In genomic region chr6:157206359-157206815, GRCh38 we compare ENCODE assay signal across 14 cellular contexts.
DNase-seq lines count a peak whose midpoint lies in the region; ATAC-seq and TF ChIP-seq lines count a peak whose summit lies in the region.
"Had no signal": no experiment of that assay in that cellular context is flagged by ENCODE, and none has a peak within 500 bp of the region (broad histone marks: within the 10 kb centered on the region; RNA-seq: fewer than 3 reads in every experiment).

No MANE protein-coding gene starts in this region.

- ATAC-seq in Right ventricle myocardium inferior: no peak
- no peak for ATAC-seq in PC-3

- H3K4me1 Mint-ChIP-seq in endothelial cell (ENCODE audit: unreplicated experiment): no peaks in the 10 kb centered on the region

- H4K20me1 ChIP-seq in PC-3 (ENCODE audit: low read length) (no peaks in the 10 kb centered on the region), SK-N-SH (ENCODE audit: insufficient read depth) (no peaks in the 10 kb centered on the region)

- no peak for TF ChIP-seq RAD21 in SK-N-SH (IDR thresholded peaks at IDR 0.05; ENCODE audit: low read length)

- no peak overlapping the region for H3K27ac ChIP-seq in right atrium auricular region
- no peak overlapping the region for H3K27ac ChIP-seq in PC-3 (ENCODE audit: low read length)
- no peak overlapping the region for H3K27ac ChIP-seq in SK-N-SH (ENCODE audit: low read depth in 2 of 2, low read length in 1 of 2)

- no peaks in the 10 kb centered on the region for H3F3A ChIP-seq in PC-3 (ENCODE audit: low read length, unreplicated experiment)
- no peaks in the 10 kb centered on the region for H3F3A ChIP-seq in SK-N-SH (replicated peaks; ENCODE audit: insufficient read depth)

- peak overlapping the region; percentile 10 for H3K4me3 Mint-ChIP-seq in endothelial cell (ENCODE audit: unreplicated experiment)
- H3K4me3 Mint-ChIP-seq: B cell; CD4-positive, alpha-beta T cell had no signal

- DNase-seq in Right ventricle myocardium inferior (ENCODE audit: missing footprints): peak; percentile 65
- DNase-seq in right atrium auricular region (ENCODE audit: low spot score): no peak
- no peak for DNase-seq in PC-3
- DNase-seq in endothelial cell (ENCODE audit: low spot score): no peak
- DNase-seq in SK-N-SH: no peak
- DNase-seq in NCI-H345 (lab: John Stamatoyannopoulos, UW): no peak
- no peak for DNase-seq in foreskin melanocyte
- DNase-seq: C1 segment of cervical spinal cord; CD4-positive, alpha-beta T cell; DMS153; DMS79 treated with DMSO at 0.1 percent for 48 hours; EL; HCEC 1CT had no signal

- no peaks in the 10 kb centered on the region for H3K4me1 ChIP-seq in right atrium auricular region
- H3K4me1 ChIP-seq in PC-3 (ENCODE audit: insufficient read depth, low read length): no peaks in the 10 kb centered on the region
- H3K4me1 ChIP-seq in SK-N-SH (ENCODE audit: control insufficient read depth in 1 of 2, insufficient read depth in 2 of 2, low read depth in 1 of 2, low read length in 1 of 2): no peaks in the 10 kb centered on the region

- no peak for TF ChIP-seq EP300 in SK-N-SH (IDR thresholded peaks at IDR 0.05; ENCODE audit: borderline replicate concordance in 1 of 2, low read depth in 1 of 2, low read length in 1 of 2)

- H3K9me3 Mint-ChIP-seq in endothelial cell (ENCODE audit: unreplicated experiment): no peaks in the 10 kb centered on the region
- H3K9me3 Mint-ChIP-seq: CD4-positive, alpha-beta T cell had no signal

- intact Hi-C loops in Right ventricle myocardium inferior (cut with DNase I) (no loop called here), PC-3 (cut with micrococcal nuclease) (no loop called here)

- no peak for TF ChIP-seq CTCF in right atrium auricular region (IDR thresholded peaks at IDR 0.05)
- no peak for TF ChIP-seq CTCF in PC-3 (conservative IDR thresholded peaks at IDR 0.05; ENCODE audit: low read depth, low read length)
- TF ChIP-seq CTCF in endothelial cell (IDR thresholded peaks at IDR 0.05; ENCODE audit: unreplicated experiment): no peak
- no peak for TF ChIP-seq CTCF in SK-N-SH (IDR thresholded peaks at IDR 0.05)

- H3K9me3 ChIP-seq in right atrium auricular region: no peaks in the 10 kb centered on the region
- no peaks in the 10 kb centered on the region for H3K9me3 ChIP-seq in PC-3 (ENCODE audit: low read length)
- H3K9me3 ChIP-seq in SK-N-SH: no peaks in the 10 kb centered on the region

- no peaks in the 10 kb centered on the region for H3K27me3 Mint-ChIP-seq in endothelial cell (ENCODE audit: unreplicated experiment)
- H3K27me3 Mint-ChIP-seq: B cell; CD4-positive, alpha-beta T cell had no signal

- peaks cover 24% of the 10 kb centered on the region for H3K36me3 Mint-ChIP-seq in endothelial cell (ENCODE audit: low read depth, unreplicated experiment)

- no peaks in the 10 kb centered on the region for H3K79me2 ChIP-seq in PC-3 (ENCODE audit: low read length)
- no peaks in the 10 kb centered on the region for H3K79me2 ChIP-seq in SK-N-SH (ENCODE audit: insufficient read depth)

- peaks cover 51% of the 10 kb centered on the region for H3K36me3 ChIP-seq in right atrium auricular region
- peaks cover 4% of the 10 kb centered on the region; the same call in 1 of the 2 replicates for H3K36me3 ChIP-seq in PC-3 (ENCODE audit: low read depth, low read length)
- H3K36me3 ChIP-seq in SK-N-SH (replicated peaks in 1 of 2; ENCODE audit: control insufficient read depth in 1 of 2, insufficient read depth in 2 of 2, low read length in 1 of 2): peaks cover 34 to 73% of the 10 kb centered on the region in 2 experiments

- H3K9ac ChIP-seq in PC-3 (ENCODE audit: low read length) (no peak overlapping the region), SK-N-SH (no peak overlapping the region)

- H2AFZ ChIP-seq in PC-3 (ENCODE audit: low read length) (no peak overlapping the region), SK-N-SH (ENCODE audit: low read depth) (no peak overlapping the region)

- H3K9me2 ChIP-seq in PC-3 (replicated peaks; ENCODE audit: low read length) (no peaks in the 10 kb centered on the region), SK-N-SH (no peaks in the 10 kb centered on the region)

- no peaks in the 10 kb centered on the region for H3K27me3 ChIP-seq in right atrium auricular region
- no peaks in the 10 kb centered on the region for H3K27me3 ChIP-seq in PC-3 (ENCODE audit: low read length)
- no peaks in the 10 kb centered on the region for H3K27me3 ChIP-seq in SK-N-SH (ENCODE audit: insufficient read depth)

- POLR2A ChIA-PET in PC-3 (lab: Charles Lee; ENCODE audit: unreplicated experiment) (no interaction called here), SK-N-SH (lab: Yijun Ruan, JAX) (no interaction called here)

- H3K4me3 ChIP-seq in right atrium auricular region: no peak overlapping the region
- no peak overlapping the region for H3K4me3 ChIP-seq in PC-3 (ENCODE audit: low read length)
- H3K4me3 ChIP-seq in SK-N-SH (ENCODE audit: low read depth in 2 of 2, low read length in 1 of 2): no peak overlapping the region

- 97% methylated on average over 23 of the region's 23 CpGs for WGBS in SK-N-SH (ENCODE audit: low lambda C conversion rate)

- CTCF ChIA-PET in PC-3 (lab: Charles Lee) (no interaction called here), SK-N-SH (lab: Yijun Ruan, JAX) (interaction anchor here (1.3 kb wide), 1 partner anchor 8 kb away, joined by 3 read pairs; no protein-coding TSS in a partner anchor)

- H3K4me2 ChIP-seq in PC-3 (ENCODE audit: low read length) (no peak overlapping the region), SK-N-SH (no peak overlapping the region)

- BruUV-seq in PC-3 (replicated peaks; lab: Mats Ljungman, UMichigan): TSS peak; percentile 23

- peak overlapping the region; percentile 11 for H3K27ac Mint-ChIP-seq in endothelial cell (ENCODE audit: unreplicated experiment)
- H3K27ac Mint-ChIP-seq: B cell; CD4-positive, alpha-beta T cell had no signal

TF ChIP-seq in SK-N-SH, 30 proteins besides CTCF, POLR2A, EP300 and RAD21:
- TF ChIP-seq RFX5 (IDR thresholded peaks at IDR 0.05; ENCODE audit: low read length): no peak
- no peak for TF ChIP-seq MXI1 (IDR thresholded peaks at IDR 0.05; ENCODE audit: low read depth, low read length)
- TF ChIP-seq SMC3 (IDR thresholded peaks at IDR 0.05; ENCODE audit: low read depth, low read length): no peak
- TF ChIP-seq YY1 (IDR thresholded peaks at IDR 0.05; ENCODE audit: low read depth): no peak
TF ChIP-seq in SK-N-SH: peak in this region for 0.
